Comparison of ENCODE assay signal across 16 cellular contexts in the genomic region with DNA sequence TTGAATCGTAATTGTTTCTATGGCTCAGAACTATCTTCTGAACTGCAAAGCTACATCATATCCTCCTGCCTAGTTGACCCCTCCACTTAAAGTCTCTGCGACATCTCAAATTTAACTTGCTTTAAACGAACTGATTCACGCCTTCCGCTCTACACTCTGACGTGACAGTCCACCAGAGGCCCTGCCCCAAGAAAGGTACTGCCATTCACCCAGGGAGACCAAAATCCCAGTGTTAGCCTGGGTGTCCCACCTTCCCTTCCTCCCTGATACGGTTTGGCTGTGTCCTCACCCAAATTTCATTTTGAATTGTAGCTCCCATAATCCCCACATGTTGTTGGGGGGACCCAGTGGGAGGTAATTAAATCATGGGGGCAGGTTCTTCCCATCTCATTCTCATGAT.
"Had no signal": no experiment of that assay in that cellular context is flagged by ENCODE, and none has a peak within 500 bp of the region (broad histone marks: within the 10 kb centered on the region; RNA-seq: fewer than 3 reads in every experiment).

No MANE protein-coding gene starts in this region.

- ATAC-seq: activated CD8-positive, alpha-beta T cell treated with anti-CD3 and anti-CD28 coated beads, Interleukin-2, amount 10 ng/mL, durations not matched to agents 7 days and 5 days; body of pancreas; effector memory CD8-positive, alpha-beta T cell; stimulated activated naive CD8-positive, alpha-beta T cell treated with anti-CD3 and anti-CD28 coated beads, Interleukin-15, Interleukin-2, amounts not matched to agents 100 U/mL and 50 U/mL, for 24 hours had no signal

- H3K36me3 ChIP-seq: adrenal gland had no signal

- H3K9me3 ChIP-seq: adrenal gland, body of pancreas had no signal

- H3K27ac ChIP-seq: adrenal gland, body of pancreas had no signal

- DNase-seq: activated B cell treated with CpG ODN at 0.5 μM for 24 hours; activated CD4-positive, alpha-beta T cell treated with anti-CD3 and anti-CD28 coated beads for 48 hours; activated CD8-positive, alpha-beta memory T cell treated with anti-CD3 and anti-CD28 coated beads, Interleukin-2, amount 50 U/mL, for 4 hours; activated CD8-positive, alpha-beta T cell treated with anti-CD3 and anti-CD28 coated beads, Interleukin-2, amount 10 ng/mL, durations not matched to agents 7 days and 5 days; activated effector memory CD4-positive, alpha-beta T cell treated with anti-CD3 and anti-CD28 coated beads, Interleukin-2, amount 50 U/mL, for 16 hours; activated T-cell treated with anti-CD3 and anti-CD28 coated beads, Interleukin-2, amount 50 U/mL, for 48 hours; adrenal gland; body of pancreas; central memory CD4-positive, alpha-beta T cell; effector memory CD8-positive, alpha-beta T cell; glutamatergic neuron; hypothalamus; left ventricle myocardium superior; nucleus accumbens; stimulated activated naive CD8-positive, alpha-beta T cell treated with anti-CD3 and anti-CD28 coated beads, Interleukin-15, Interleukin-2, amounts not matched to agents 100 U/mL and 50 U/mL, for 24 hours had no signal

- H3K4me3 ChIP-seq: adrenal gland, body of pancreas had no signal

- FAIRE-seq: urothelium cell line had no signal

- H3K27me3 ChIP-seq: body of pancreas had no signal

- H3K4me1 ChIP-seq: adrenal gland, body of pancreas had no signal
